In the genomic region with DNA sequence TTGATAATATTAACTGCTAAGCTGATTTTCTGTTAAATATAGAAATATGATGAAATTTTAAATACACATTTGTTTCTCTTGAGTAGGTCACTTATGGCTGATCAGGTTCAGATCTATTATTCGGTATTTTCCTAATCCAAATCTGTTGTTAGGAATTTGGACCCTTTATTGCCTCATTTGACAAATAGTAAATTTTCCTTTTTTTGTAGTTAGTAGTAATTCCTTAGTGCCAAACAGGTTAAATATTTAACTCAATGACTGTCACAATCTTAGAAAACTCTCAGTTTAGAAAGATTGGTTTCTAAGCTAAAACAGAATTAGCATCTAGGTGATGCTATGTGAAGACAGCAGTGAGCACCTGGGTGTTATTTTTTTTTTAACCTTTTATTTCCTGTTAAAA, we compare ENCODE assay signal across 3 cellular contexts.
"Had no signal": no experiment of that assay in that cellular context is flagged by ENCODE, and none has a peak within 500 bp of the region (broad histone marks: within the 10 kb centered on the region; RNA-seq: fewer than 3 reads in every experiment).

No MANE protein-coding gene starts in this region.

- H3K4me3 ChIP-seq: GM12878 had no signal

- ATAC-seq: GM12878 had no signal

- DNase-seq: GDM1, GF-D8 had no signal
